ENCODE assay signal across 19 cellular contexts in genomic region chr21:10547868-10548267, GRCh38. TPM values are rescaled to one million over a fixed set of nuclear protein-coding genes. Genes with fewer than 3 reads are reported as not detected.
"Had no signal": no experiment of that assay in that cellular context is flagged by ENCODE, and none has a peak within 500 bp of the region (broad histone marks: within the 10 kb centered on the region; RNA-seq: fewer than 3 reads in every experiment).

No MANE protein-coding gene starts in this region.

RNA-seq across cellular contexts. Expression of gene TPTE, which starts 26.5 kb away (rescaled TPM):
- total RNA-seq: activated naive CD4-positive, alpha-beta T cell treated with anti-CD3 and anti-CD28 coated beads for 36 hours; activated naive CD4-positive, alpha-beta T cell treated with anti-CD3 and anti-CD28 coated beads, Interleukin-2, amount 50 U/mL, for 72 hours; activated naive CD8-positive, alpha-beta T cell treated with anti-CD3 and anti-CD28 coated beads for 36 hours; activated naive CD8-positive, alpha-beta T cell treated with anti-CD3 and anti-CD28 coated beads, Interleukin-2, amount 10 ng/mL, durations not matched to agents 7 days and 5 days; activated T-cell treated with anti-CD3 and anti-CD28 coated beads, Interleukin-2, amount 50 U/mL, for 4 hours; activated T-helper 1 cell treated with anti-CD3 and anti-CD28 coated beads, Interleukin-12 subunit alpha, Interleukin-12 subunit beta, Interleukin-2, Interleukin-4 antibody, amounts not matched to agents 30 ng/mL and 10 ng/mL and 1 ng/mL, durations not matched to agents 14 hours and 24 hours and 36 hours; activated T-helper 17 cell treated with anti-CD3 and anti-CD28 coated beads, Interleukin-2, amount 50 U/mL, for 72 hours; activated T-helper 2 cell treated with anti-CD3 and anti-CD28 coated beads, Interferon-gamma antibody, Interleukin-2, Interleukin-4, amounts not matched to agents 10 μg/mL and 5 μg/mL and 100 μg/mL, durations not matched to agents 14 hours and 24 hours and 36 hours; adrenal gland; aorta; ascending aorta; astrocyte; body of pancreas; breast epithelium; bronchial epithelial cell; cardiac muscle cell; cardiac septum; cerebellum had no signal
- polyA plus RNA-seq: adipose tissue, cardiac muscle cell had no signal
